In the genomic region with DNA sequence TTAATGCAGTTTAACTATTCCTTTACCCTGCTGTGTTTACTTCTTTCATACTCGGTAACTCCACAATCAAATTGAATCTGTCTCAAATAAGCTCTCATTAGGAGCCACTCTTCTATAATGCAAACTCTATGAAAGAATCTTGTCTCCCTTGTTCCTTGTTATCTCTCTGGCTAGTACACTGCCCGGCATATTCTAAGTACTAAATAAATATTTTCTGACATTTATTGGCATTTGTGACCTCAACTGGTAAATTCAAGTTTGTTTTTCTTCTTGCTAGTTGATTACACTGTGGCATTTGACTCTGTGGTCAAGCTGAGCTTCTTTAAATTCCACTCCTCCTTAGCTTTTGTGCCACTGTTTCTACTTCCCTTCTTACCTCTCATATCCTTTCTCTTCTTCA, we compare ENCODE assay signal across 28 cellular contexts.
"Had no signal": no experiment of that assay in that cellular context is flagged by ENCODE, and none has a peak within 500 bp of the region (broad histone marks: within the 10 kb centered on the region; RNA-seq: fewer than 3 reads in every experiment).

No MANE protein-coding gene starts in this region.

- H3K27me3 ChIP-seq: adrenal gland, body of pancreas, colonic mucosa, esophagus squamous epithelium, gastroesophageal sphincter had no signal

- H3K4me1 ChIP-seq: adrenal gland, colonic mucosa, esophagus squamous epithelium, gastroesophageal sphincter had no signal

- H3K27ac ChIP-seq: adrenal gland, body of pancreas, colonic mucosa, epithelial cell of prostate, esophagus squamous epithelium, gastroesophageal sphincter had no signal

- ATAC-seq: activated naive CD8-positive, alpha-beta T cell treated with anti-CD3 and anti-CD28 coated beads, Interleukin-2, amount 50 U/mL, for 24 hours; activated T-cell treated with anti-CD3 and anti-CD28 coated beads, Interleukin-2, amount 50 U/mL, for 4 hours; activated T-helper 17 cell treated with anti-CD3 and anti-CD28 coated beads, Interleukin-2, amount 50 U/mL, for 72 hours; body of pancreas; gastroesophageal sphincter; T-helper 17 cell had no signal

- H3K36me3 ChIP-seq: adrenal gland, colonic mucosa, esophagus squamous epithelium, gastroesophageal sphincter had no signal

- DNase-seq: activated CD4-positive, alpha-beta memory T cell treated with anti-CD3 and anti-CD28 coated beads, Interleukin-2, amount 10 ng/mL, durations not matched to agents 7 days and 5 days; activated CD4-positive, alpha-beta T cell treated with anti-CD3 and anti-CD28 coated beads for 4 hours; activated CD4-positive, alpha-beta T cell treated with anti-CD3 and anti-CD28 coated beads, Interleukin-2, amount 10 ng/mL, durations not matched to agents 7 days and 5 days; activated CD4-positive, alpha-beta T cell treated with anti-CD3 and anti-CD28 coated beads, Interleukin-2, amount 50 U/mL, for 4 hours; activated CD4-positive, CD25-positive, alpha-beta regulatory T cell; activated CD4-positive, CD25-positive, alpha-beta regulatory T cell treated with anti-CD3 and anti-CD28 coated beads, Interleukin-2, amount 50 U/mL, for 72 hours; activated CD8-positive, alpha-beta memory T cell treated with anti-CD3 and anti-CD28 coated beads for 24 hours; activated effector memory CD4-positive, alpha-beta T cell treated with Interleukin-2 at 50 U/mL for 16 hours; activated naive CD4-positive, alpha-beta T cell treated with anti-CD3 and anti-CD28 coated beads for 36 hours; activated naive CD8-positive, alpha-beta T cell treated with anti-CD3 and anti-CD28 coated beads for 36 hours; activated naive CD8-positive, alpha-beta T cell treated with anti-CD3 and anti-CD28 coated beads, Interleukin-2, amount 50 U/mL, for 24 hours; activated T-cell treated with anti-CD3 and anti-CD28 coated beads, Interleukin-2, amount 50 U/mL, for 4 hours; adrenal gland; amygdala; aorta; body of pancreas; central memory CD4-positive, alpha-beta T cell; cerebellar nuclear complex; colonic mucosa; effector CD8-positive, alpha-beta T cell; esophagus squamous epithelium; foreskin melanocyte; T-helper 1 cell; T-helper 17 cell; T1000 had no signal

- H3K4me3 ChIP-seq: adrenal gland, body of pancreas, colonic mucosa, esophagus squamous epithelium, gastroesophageal sphincter had no signal

- H3K9me3 ChIP-seq: adrenal gland, body of pancreas, colonic mucosa, esophagus squamous epithelium, gastroesophageal sphincter had no signal
